Comparison of ENCODE assay signal across 13 cellular contexts in the genomic region with DNA sequence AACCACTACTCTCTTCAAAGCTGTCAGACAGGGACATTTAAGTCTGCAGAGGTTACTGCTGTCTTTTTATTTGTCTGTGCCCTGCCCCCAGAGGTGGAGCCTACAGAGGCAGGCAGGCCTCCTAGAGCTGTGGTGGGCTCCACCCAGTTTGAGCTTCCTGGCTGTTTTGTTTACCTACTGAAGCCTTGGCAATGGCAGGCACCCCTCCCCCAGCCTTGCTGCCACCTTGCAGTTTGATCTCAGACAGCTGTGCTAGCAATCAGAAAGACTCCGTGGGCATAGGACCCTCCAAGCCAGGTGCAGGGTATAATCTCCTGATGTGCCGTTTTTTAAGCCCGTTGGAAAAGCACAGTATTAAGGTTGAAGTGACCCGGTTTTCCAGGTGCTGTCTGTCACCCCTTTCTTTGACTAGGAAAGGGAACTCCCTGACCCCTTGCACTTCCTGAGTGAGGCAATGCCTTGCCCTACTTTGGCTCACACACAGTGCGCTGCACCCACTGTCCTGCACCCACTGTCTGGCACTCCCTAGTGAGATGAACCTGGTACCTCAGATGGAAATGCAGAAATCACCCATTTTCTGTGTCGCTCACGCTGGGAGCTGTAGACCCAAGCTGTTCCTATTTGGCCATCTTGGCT. TPM values are rescaled to one million over a fixed set of nuclear protein-coding genes. Genes with fewer than 3 reads are reported as not detected.
DNase-seq lines count a peak whose midpoint lies in the region; ATAC-seq and TF ChIP-seq lines count a peak whose summit lies in the region.
"Not testable (repeated sequence)": the region's sequence is repeated elsewhere in the genome, so short reads cannot be mapped to it uniquely, and the experiment has no call there.
"Had no signal": no experiment of that assay in that cellular context is flagged by ENCODE, and none has a peak within 500 bp of the region (broad histone marks: within the 10 kb centered on the region; RNA-seq: fewer than 3 reads in every experiment).

No MANE protein-coding gene starts in this region.

- H3K36me3 ChIP-seq in CD8-positive, alpha-beta T cell (ENCODE audit: insufficient read depth, low read length); spleen: not testable (repeated sequence)

- not testable (repeated sequence) for H3K4me3 Mint-ChIP-seq in CD8-positive, alpha-beta T cell; activated naive CD8-positive, alpha-beta T cell
- peak overlapping the region; percentile 17 for H3K4me3 Mint-ChIP-seq in activated CD4-positive, alpha-beta T cell treated with anti-CD3 and anti-CD28 coated beads, Interleukin-2, amount 10 ng/mL, durations not matched to agents 24 days and 14 days
- H3K4me3 Mint-ChIP-seq in activated T-cell treated with anti-CD3 and anti-CD28 coated beads, Interleukin-2, amount 50 U/mL, for 72 hours: peak overlapping the region in 1 of 2 donors; percentile 73

- peaks cover 46% of the 10 kb centered on the region for H3K9me3 Mint-ChIP-seq in CD8-positive, alpha-beta T cell
- peaks cover 31% of the 10 kb centered on the region for H3K9me3 Mint-ChIP-seq in activated CD4-positive, alpha-beta T cell treated with anti-CD3 and anti-CD28 coated beads, Interleukin-2, amount 10 ng/mL, durations not matched to agents 24 days and 14 days
- peaks cover 26 to 31% of the 10 kb centered on the region in 2 donors for H3K9me3 Mint-ChIP-seq in activated T-cell treated with anti-CD3 and anti-CD28 coated beads, Interleukin-2, amount 50 U/mL, for 72 hours
- H3K9me3 Mint-ChIP-seq in activated naive CD8-positive, alpha-beta T cell (ENCODE audit: low read depth): peaks cover 24% of the 10 kb centered on the region

- POLR2A ChIA-PET in CD8-positive, alpha-beta T cell (lab: Charles Lee): interaction anchor here (1.2 to 2.3 kb wide), 5 partner anchors 9 to 163 kb away, joined by 3 to 9 read pairs (median 5); partner anchors contain the start of genes GIMAP2 and GIMAP4

- H3K27me3 Mint-ChIP-seq in CD8-positive, alpha-beta T cell (ENCODE audit: low read depth); activated CD4-positive, alpha-beta T cell treated with anti-CD3 and anti-CD28 coated beads, Interleukin-2, amount 10 ng/mL, durations not matched to agents 24 days and 14 days; activated T-cell treated with anti-CD3 and anti-CD28 coated beads, Interleukin-2, amount 50 U/mL, for 72 hours (ENCODE audit: low read depth); activated naive CD8-positive, alpha-beta T cell: not testable (repeated sequence)

- not testable (repeated sequence) for H3K4me1 ChIP-seq in CD8-positive, alpha-beta T cell (ENCODE audit: insufficient read depth, low read length)
- H3K4me1 ChIP-seq in spleen: peaks cover 0 to 19% (median 4%) of the 10 kb centered on the region in 6 donors

- TF ChIP-seq CTCF in CD8-positive, alpha-beta T cell (IDR thresholded peaks at IDR 0.05); spleen (IDR thresholded peaks at IDR 0.05 in 8 of 11, conservative IDR thresholded peaks at IDR 0.05 in 3 of 11): not testable (repeated sequence)

- not testable (repeated sequence) for H3K27ac ChIP-seq in CD8-positive, alpha-beta T cell (ENCODE audit: low read depth, low read length)
- peak overlapping the region in 3 of 8 donors; percentile 8 to 30 (median 15) for H3K27ac ChIP-seq in spleen

- intact Hi-C loops in CD8-positive, alpha-beta T cell (cut with DNase I, micrococcal nuclease); activated CD4-positive, alpha-beta T cell treated with anti-CD3 and anti-CD28 coated beads, Interleukin-2, amount 10 ng/mL, durations not matched to agents 24 days and 14 days (cut with micrococcal nuclease); left colon (cut with DNase I, micrococcal nuclease); spleen (cut with DNase I; ENCODE audit: low total_unique reads): not testable (repeated sequence)

- not testable (repeated sequence) for TF ChIP-seq POLR2A in spleen (IDR thresholded peaks at IDR 0.05)

- not testable (repeated sequence) for H3K27me3 ChIP-seq in CD8-positive, alpha-beta T cell (ENCODE audit: insufficient read depth, low read length); spleen (replicated peaks in 1 of 7)

- CTCF ChIA-PET in CD8-positive, alpha-beta T cell (lab: Charles Lee): not testable (repeated sequence)

- peak overlapping the region; percentile 71 for H3K27ac Mint-ChIP-seq in CD8-positive, alpha-beta T cell
- H3K27ac Mint-ChIP-seq in activated CD4-positive, alpha-beta T cell treated with anti-CD3 and anti-CD28 coated beads, Interleukin-2, amount 10 ng/mL, durations not matched to agents 24 days and 14 days: peak overlapping the region; percentile 77
- peak overlapping the region; percentile 94 for H3K27ac Mint-ChIP-seq in activated T-cell treated with anti-CD3 and anti-CD28 coated beads, Interleukin-2, amount 50 U/mL, for 72 hours
- peak overlapping the region; percentile 41 for H3K27ac Mint-ChIP-seq in activated naive CD8-positive, alpha-beta T cell

- peaks cover 67% of the 10 kb centered on the region for H3K36me3 Mint-ChIP-seq in CD8-positive, alpha-beta T cell
- peaks cover 81% of the 10 kb centered on the region for H3K36me3 Mint-ChIP-seq in activated CD4-positive, alpha-beta T cell treated with anti-CD3 and anti-CD28 coated beads, Interleukin-2, amount 10 ng/mL, durations not matched to agents 24 days and 14 days (ENCODE audit: low read depth)
- peaks cover 45 to 55% of the 10 kb centered on the region in 2 donors for H3K36me3 Mint-ChIP-seq in activated T-cell treated with anti-CD3 and anti-CD28 coated beads, Interleukin-2, amount 50 U/mL, for 72 hours (ENCODE audit: insufficient read depth in 2 of 2)
- peaks cover 32% of the 10 kb centered on the region for H3K36me3 Mint-ChIP-seq in activated naive CD8-positive, alpha-beta T cell

- peaks cover 44% of the 10 kb centered on the region for H3K4me1 Mint-ChIP-seq in CD8-positive, alpha-beta T cell (ENCODE audit: low read depth)
- H3K4me1 Mint-ChIP-seq in activated CD4-positive, alpha-beta T cell treated with anti-CD3 and anti-CD28 coated beads, Interleukin-2, amount 10 ng/mL, durations not matched to agents 24 days and 14 days: peaks cover 44% of the 10 kb centered on the region
- peaks cover 18% of the 10 kb centered on the region for H3K4me1 Mint-ChIP-seq in activated T-cell treated with anti-CD3 and anti-CD28 coated beads, Interleukin-2, amount 50 U/mL, for 72 hours (ENCODE audit: low read depth)
- peaks cover 34% of the 10 kb centered on the region for H3K4me1 Mint-ChIP-seq in activated naive CD8-positive, alpha-beta T cell (ENCODE audit: low read depth)

- peaks cover 23% of the 10 kb centered on the region for H3K9me3 ChIP-seq in CD8-positive, alpha-beta T cell (ENCODE audit: low read length)
- peaks cover 0 to 58% (median 18%) of the 10 kb centered on the region in 8 donors for H3K9me3 ChIP-seq in spleen

- not testable (repeated sequence) for ATAC-seq in CD8-positive, alpha-beta T cell; activated T-cell treated with anti-CD3 and anti-CD28 coated beads, Interleukin-2, amount 50 U/mL, for 72 hours (replicated peaks in 1 of 2)
- peak; percentile 58 for ATAC-seq in left colon

- 57 to 72% (median 64%) methylated on average over 7 of the region's 7 CpGs for WGBS in spleen, 5 donors

- DNase-seq in CD8-positive, alpha-beta T cell: peak in 2 of 7 experiments; percentile 64 to 66
- DNase-seq in HT-29 (ENCODE audit: low spot score) (peak; percentile 58), left colon (peak; percentile 65 to 70), spleen (peak; percentile 79)
- DNase-seq in NK-92 treated with Interleukin-12 subunit alpha and Interleukin-12 subunit beta, amount 100 ng/mL, for 24 hours (lab: John Stamatoyannopoulos, UW): peak; percentile 30
- DNase-seq in activated CD4-positive, alpha-beta T cell treated with anti-CD3 and anti-CD28 coated beads, Interleukin-2, amount 10 ng/mL, durations not matched to agents 24 days and 14 days: peak; percentile 83
- not testable (repeated sequence) for DNase-seq in activated T-cell treated with anti-CD3 and anti-CD28 coated beads, Interleukin-2, amount 50 U/mL, for 72 hours

- not testable (repeated sequence) for H3K4me3 ChIP-seq in CD8-positive, alpha-beta T cell (ENCODE audit: low read depth, low read length); spleen

RNA-seq across cellular contexts. Expression of gene GIMAP4, which starts 12.9 kb away (rescaled TPM):
- 10 to 100 TPM; 11.8 to 13.8 TPM for total RNA-seq in CD8-positive, alpha-beta T cell
- not detected in 2 replicates for total RNA-seq in HT-29 (2014; rRNA removed; shearing (Covaris generic))
- total RNA-seq in activated CD4-positive, alpha-beta T cell treated with anti-CD3 and anti-CD28 coated beads, Interleukin-2, amount 10 ng/mL, durations not matched to agents 24 days and 14 days: 61.1 and 62.7 TPM in 2 replicates
- 100 to 1,000 TPM; 114 to 156 TPM for total RNA-seq in activated T-cell treated with anti-CD3 and anti-CD28 coated beads, Interleukin-2, amount 50 U/mL, for 72 hours
- total RNA-seq in left colon (10 to 100 TPM in 1 of 2 donors, 1 to 10 TPM in 1; 8.4 to 16.2 TPM), spleen (100 to 1,000 TPM; 112 to 214 (median 172) TPM)
- 10 to 100 TPM; 35.9 to 86.8 (median 60.4) TPM for polyA plus RNA-seq in spleen
- total RNA-seq: A673, GM23248, IMR-90, LHCN-M2, RPMI7951 had no signal
- polyA plus RNA-seq: GM23248, IMR-90 had no signal

RNA-seq across cellular contexts. Expression of gene GIMAP6, which starts 52.1 kb away (rescaled TPM):
- total RNA-seq in CD8-positive, alpha-beta T cell: 10 to 100 TPM; 10.5 to 10.8 TPM
- total RNA-seq in HT-29 (2014; rRNA removed; shearing (Covaris generic)): not detected in 2 replicates
- 35.5 and 35.8 TPM in 2 replicates for total RNA-seq in activated CD4-positive, alpha-beta T cell treated with anti-CD3 and anti-CD28 coated beads, Interleukin-2, amount 10 ng/mL, durations not matched to agents 24 days and 14 days
- total RNA-seq in activated T-cell treated with anti-CD3 and anti-CD28 coated beads, Interleukin-2, amount 50 U/mL, for 72 hours: 10 to 100 TPM; 35.1 to 41.6 TPM
- total RNA-seq in left colon: 1 to 10 TPM; 6.4 to 8.5 TPM
- total RNA-seq in spleen: 100 to 1,000 TPM in 5 of 7 donors, 10 to 100 TPM in 2; 75.5 to 181 (median 135) TPM
- 10 to 100 TPM; 18.2 to 58.6 (median 27.7) TPM for polyA plus RNA-seq in spleen
- total RNA-seq: A673, GM23248, IMR-90, LHCN-M2 had no signal
- polyA plus RNA-seq: GM23248, IMR-90 had no signal

Comparison
In these comparisons a context has a peak if more than half of its experiments do, and no peak if none do; other contexts are left out.
1. H3K27ac Mint-ChIP-seq: peak in every context shown above with its lines; median percentile 94 in activated T-cell treated with anti-CD3 and anti-CD28 coated beads, Interleukin-2, amount 50 U/mL, for 72 hours; 77 in activated CD4-positive, alpha-beta T cell treated with anti-CD3 and anti-CD28 coated beads, Interleukin-2, amount 10 ng/mL, durations not matched to agents 24 days and 14 days; 71 in CD8-positive, alpha-beta T cell; 41 in activated naive CD8-positive, alpha-beta T cell.